ENCODE assay signal across 8 cellular contexts in the genomic region with DNA sequence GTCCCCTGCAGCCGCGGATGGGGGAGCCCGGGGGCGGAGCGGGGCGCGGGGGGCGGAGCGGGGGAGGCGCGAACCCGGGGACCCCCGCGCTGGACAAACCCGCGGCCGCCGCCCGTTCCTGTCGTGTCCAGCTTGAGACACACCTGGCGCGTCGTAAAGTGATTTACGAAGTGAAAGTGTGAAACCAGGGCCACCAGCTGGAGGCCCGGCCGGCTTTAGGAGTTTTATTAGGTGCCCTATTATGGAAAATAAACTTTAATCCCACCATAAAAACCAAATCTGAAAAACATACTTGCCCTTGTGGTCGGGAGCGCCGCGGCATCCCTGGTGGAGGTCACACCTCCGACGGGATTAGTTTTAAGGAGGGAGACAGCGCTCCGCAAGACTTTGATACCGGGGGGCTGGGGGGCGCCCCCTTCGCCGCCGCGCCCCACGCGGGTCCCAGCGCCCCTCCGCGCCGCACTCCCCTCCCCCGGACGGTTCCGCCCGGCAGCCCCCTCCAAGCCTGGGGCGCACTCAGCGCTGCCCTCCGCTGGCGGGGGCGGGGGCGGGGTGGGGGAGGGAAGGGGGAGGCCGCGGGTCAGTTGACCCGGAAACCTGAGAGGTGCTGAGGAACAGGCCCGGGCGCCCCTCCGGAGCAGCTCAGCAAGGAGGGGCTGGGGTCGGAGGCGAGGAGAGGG. TPM values are rescaled to one million over a fixed set of nuclear protein-coding genes. Genes with fewer than 3 reads are reported as not detected.
DNase-seq lines count a peak whose midpoint lies in the region; ATAC-seq and TF ChIP-seq lines count a peak whose summit lies in the region.

No MANE protein-coding gene starts in this region.

- peak; percentile 18 for ATAC-seq in gastroesophageal sphincter
- ATAC-seq in HG03521 (IDR thresholded peaks at IDR 0.05; ENCODE audit: unreplicated experiment) = no peak

- no peaks in the 10 kb centered on the region for H3K9me3 Mint-ChIP-seq in activated T-cell treated with anti-CD3 and anti-CD28 coated beads, Interleukin-2, amount 50 U/mL, for 24 hours

- H3K9me3 ChIP-seq in gastroesophageal sphincter (peaks cover 0 to 10% (median 0%) of the 10 kb centered on the region in 3 donors), spleen (no peaks in the 10 kb centered on the region)

- peaks cover 0 to 57% (median 36%) of the 10 kb centered on the region in 3 donors for H3K4me1 ChIP-seq in gastroesophageal sphincter
- peaks cover 10 to 64% (median 54%) of the 10 kb centered on the region in 6 donors for H3K4me1 ChIP-seq in spleen

- H3K36me3 Mint-ChIP-seq in activated T-cell treated with anti-CD3 and anti-CD28 coated beads, Interleukin-2, amount 50 U/mL, for 24 hours (ENCODE audit: low read depth) = no peaks in the 10 kb centered on the region

- H3K27me3 ChIP-seq in gastroesophageal sphincter = peaks cover 100% of the 10 kb centered on the region
- H3K27me3 ChIP-seq in spleen (replicated peaks in 1 of 7) = peaks cover 17 to 100% (median 71%) of the 10 kb centered on the region in 7 donors

- no peak overlapping the region for H3K27ac ChIP-seq in gastroesophageal sphincter
- peak overlapping the region in 1 of 8 donors; percentile 3 for H3K27ac ChIP-seq in spleen

- H3K4me1 Mint-ChIP-seq in activated T-cell treated with anti-CD3 and anti-CD28 coated beads, Interleukin-2, amount 50 U/mL, for 24 hours (ENCODE audit: low read depth) = peaks cover 33% of the 10 kb centered on the region

- no peak overlapping the region for H3K27ac Mint-ChIP-seq in activated T-cell treated with anti-CD3 and anti-CD28 coated beads, Interleukin-2, amount 50 U/mL, for 24 hours

- whole genome bisulfite sequencing in gastroesophageal sphincter (ENCODE audit: low coverage in 1 of 2), 2 donors = 3% methylated on average over 6 of the region's 64 CpGs; no CpG with 5 or more reads in 1 of the 2 donors
- 1 to 2% (median 1%) methylated on average over 44 to 64 of the region's 64 CpGs for WGBS in spleen, 5 donors

- DNase-seq in activated T-cell treated with anti-CD3 and anti-CD28 coated beads, Interleukin-2, amount 50 U/mL, for 24 hours = no peak
- DNase-seq in activated T-cell treated with anti-CD3 and anti-CD28 coated beads for 4 hours (no peak), RPMI8226 (peak; percentile 61), spleen (peak; percentile 74), hepatic stellate cell (ENCODE audit: low spot score) (no peak), KG1 (lab: John Stamatoyannopoulos, UW) (no peak)

- H3K36me3 ChIP-seq in gastroesophageal sphincter (no peaks in the 10 kb centered on the region), spleen (no peaks in the 10 kb centered on the region)

- no peak for TF ChIP-seq EP300 in gastroesophageal sphincter (IDR thresholded peaks at IDR 0.05)

- peaks cover 92% of the 10 kb centered on the region for H3K27me3 Mint-ChIP-seq in activated T-cell treated with anti-CD3 and anti-CD28 coated beads, Interleukin-2, amount 50 U/mL, for 24 hours

- TF ChIP-seq CTCF in gastroesophageal sphincter (IDR thresholded peaks at IDR 0.05) = no peak
- TF ChIP-seq CTCF in spleen (IDR thresholded peaks at IDR 0.05 in 8 of 11, conservative IDR thresholded peaks at IDR 0.05 in 3 of 11) = no peak

- TF ChIP-seq POLR2A in gastroesophageal sphincter (IDR thresholded peaks at IDR 0.05) (no peak), spleen (IDR thresholded peaks at IDR 0.05) (no peak)

- intact Hi-C loops in spleen (cut with DNase I; ENCODE audit: low total_unique reads) = no loop called here

- H3K4me3 Mint-ChIP-seq in activated T-cell treated with anti-CD3 and anti-CD28 coated beads, Interleukin-2, amount 50 U/mL, for 24 hours = peak overlapping the region; percentile 63

- peak overlapping the region; percentile 6 to 53 for H3K4me3 ChIP-seq in gastroesophageal sphincter
- peak overlapping the region; percentile 20 to 78 (median 55) for H3K4me3 ChIP-seq in spleen

RNA-seq across cellular contexts. Expression of gene MNX1, which starts 10.3 kb away (rescaled TPM):
- total RNA-seq in gastroesophageal sphincter = not detected
- total RNA-seq in spleen = under 1 TPM in 1 of 7 donors, not detected in 6; 0.85 TPM
- polyA plus RNA-seq in spleen = not detected

RNA-seq across cellular contexts. Expression of gene NOM1, which starts 50.7 kb away (rescaled TPM):
- total RNA-seq in gastroesophageal sphincter = 10 to 100 TPM; 15.1 to 20.7 (median 17.1) TPM
- total RNA-seq in spleen = 10 to 100 TPM; 19.9 to 31.1 (median 25.0) TPM
- 10 to 100 TPM in 1 of 3 donors, 1 to 10 TPM in 2; 4.5 to 11.0 (median 5.7) TPM for polyA plus RNA-seq in spleen

Comparison
In these comparisons a context has a peak if more than half of its experiments do, and no peak if none do; other contexts are left out.
1. DNase-seq: peak in RPMI8226 (single experiment) and spleen (single experiment); none in activated T-cell treated with anti-CD3 and anti-CD28 coated beads, Interleukin-2, amount 50 U/mL, for 24 hours (single experiment), activated T-cell treated with anti-CD3 and anti-CD28 coated beads for 4 hours (single experiment), hepatic stellate cell (single experiment) and KG1 (single experiment).